8 cellular contexts compared by ENCODE assay signal in the genomic region with DNA sequence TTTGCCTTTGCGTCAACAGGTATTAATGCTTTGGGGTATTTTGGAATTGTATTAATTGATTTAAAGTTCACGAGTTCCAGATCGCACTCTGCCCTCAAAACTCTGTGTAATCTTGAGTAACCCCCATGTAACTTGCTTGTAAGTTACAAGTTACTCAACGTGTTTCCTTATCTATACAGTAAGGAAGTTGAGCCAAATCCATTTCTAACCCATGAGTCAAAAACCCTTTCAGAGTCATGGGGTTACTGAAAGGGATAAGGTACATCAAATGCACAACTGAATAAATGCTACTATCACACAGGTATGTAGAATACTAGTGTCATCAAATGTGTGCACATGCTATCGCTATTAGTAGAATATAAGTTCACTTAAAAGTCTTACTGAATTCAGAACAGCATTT. TPM values are rescaled to one million over a fixed set of nuclear protein-coding genes. Genes with fewer than 3 reads are reported as not detected.
"Had no signal": no experiment of that assay in that cellular context is flagged by ENCODE, and none has a peak within 500 bp of the region (broad histone marks: within the 10 kb centered on the region; RNA-seq: fewer than 3 reads in every experiment).

No MANE protein-coding gene starts in this region.

- H2AFZ ChIP-seq: GM23338 had no signal

- H3K9me3 Mint-ChIP-seq: GM23338, H9 had no signal

- H3K27ac Mint-ChIP-seq: GM23338, H9 had no signal

- H3K4me3 Mint-ChIP-seq: GM23338, H9 had no signal

- H3K4me1 Mint-ChIP-seq: H9 had no signal

- H3K4me2 ChIP-seq: GM23338 had no signal

- FAIRE-seq: H1, H54, HTR-8/SVneo had no signal

- DNase-seq: H9, HCEC 1CT, IMR-90 had no signal

- H3K4me3 ChIP-seq: GM23338 had no signal

RNA-seq across cellular contexts. Expression of gene ADAMTS20, which starts 28.6 kb away (rescaled TPM):
- total RNA-seq: HT-29, IMR-90 had no signal
- polyA plus RNA-seq: IMR-90 had no signal
